4 cellular contexts compared by ENCODE assay signal in the genomic region with DNA sequence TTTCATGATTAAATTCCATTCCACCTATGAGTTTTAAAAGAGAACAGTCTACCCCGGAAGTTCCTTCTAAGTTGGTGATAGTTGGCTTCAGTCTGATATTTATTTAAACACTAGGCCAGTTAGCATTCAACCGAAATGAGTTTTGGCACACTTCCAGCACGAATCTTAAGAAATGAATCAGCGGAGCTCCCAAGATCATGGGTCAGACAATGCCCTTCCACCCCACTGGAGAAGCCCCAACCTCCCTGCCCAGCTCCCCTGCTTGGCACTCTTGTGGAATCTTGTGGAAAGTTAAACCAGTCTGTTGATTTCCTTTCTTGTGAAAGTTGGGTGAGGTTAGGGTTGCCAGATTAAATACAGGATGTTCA.
TF ChIP-seq lines count a peak whose summit lies in the region.

No MANE protein-coding gene starts in this region.

TF ChIP-seq in A549, 52 proteins besides CTCF, POLR2A, EP300 and RAD21 (continues in another document):
- TF ChIP-seq, protein P1, sequence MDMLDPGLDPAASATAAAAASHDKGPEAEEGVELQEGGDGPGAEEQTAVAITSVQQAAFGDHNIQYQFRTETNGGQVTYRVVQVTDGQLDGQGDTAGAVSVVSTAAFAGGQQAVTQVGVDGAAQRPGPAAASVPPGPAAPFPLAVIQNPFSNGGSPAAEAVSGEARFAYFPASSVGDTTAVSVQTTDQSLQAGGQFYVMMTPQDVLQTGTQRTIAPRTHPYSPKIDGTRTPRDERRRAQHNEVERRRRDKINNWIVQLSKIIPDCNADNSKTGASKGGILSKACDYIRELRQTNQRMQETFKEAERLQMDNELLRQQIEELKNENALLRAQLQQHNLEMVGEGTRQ (IDR thresholded peaks at IDR 0.05): no peak
- TF ChIP-seq FOXS1 (CRISPR knock-in tag; IDR thresholded peaks at IDR 0.05): no peak
- TF ChIP-seq, protein P2, sequence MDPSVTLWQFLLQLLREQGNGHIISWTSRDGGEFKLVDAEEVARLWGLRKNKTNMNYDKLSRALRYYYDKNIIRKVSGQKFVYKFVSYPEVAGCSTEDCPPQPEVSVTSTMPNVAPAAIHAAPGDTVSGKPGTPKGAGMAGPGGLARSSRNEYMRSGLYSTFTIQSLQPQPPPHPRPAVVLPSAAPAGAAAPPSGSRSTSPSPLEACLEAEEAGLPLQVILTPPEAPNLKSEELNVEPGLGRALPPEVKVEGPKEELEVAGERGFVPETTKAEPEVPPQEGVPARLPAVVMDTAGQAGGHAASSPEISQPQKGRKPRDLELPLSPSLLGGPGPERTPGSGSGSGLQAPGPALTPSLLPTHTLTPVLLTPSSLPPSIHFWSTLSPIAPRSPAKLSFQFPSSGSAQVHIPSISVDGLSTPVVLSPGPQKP (IDR thresholded peaks at IDR 0.05; ENCODE audit: low read depth, low read length): no peak
- peak; percentile 70 for TF ChIP-seq GATA3 (IDR thresholded peaks at IDR 0.05; ENCODE audit: borderline replicate concordance)
- TF ChIP-seq ESRRA (IDR thresholded peaks at IDR 0.05; ENCODE audit: borderline replicate concordance, low read length): no peak
- TF ChIP-seq CBX2 (IDR thresholded peaks at IDR 0.05; ENCODE audit: borderline replicate concordance, low read depth): no peak
- TF ChIP-seq NFE2L2 (conservative IDR thresholded peaks at IDR 0.05; ENCODE audit: low read length): no peak
- TF ChIP-seq JUNB (IDR thresholded peaks at IDR 0.05): peak; percentile 66
- TF ChIP-seq FOSL2 (IDR thresholded peaks at IDR 0.05): peak; percentile 39
- peak; percentile 73 for TF ChIP-seq FOSL2 (CRISPR knock-in tag; IDR thresholded peaks at IDR 0.05)
- TF ChIP-seq JUN (IDR thresholded peaks at IDR 0.05): peak in 1 of 2 experiments; percentile 87; a peak in 3 of 5 replicates
- no peak for TF ChIP-seq MAFK (IDR thresholded peaks at IDR 0.05; ENCODE audit: partially characterized antibody)
- TF ChIP-seq HOXB5 (CRISPR knock-in tag; IDR thresholded peaks at IDR 0.05): peak; percentile 63; the same call in 1 of the 2 replicates
- TF ChIP-seq, protein P3, sequence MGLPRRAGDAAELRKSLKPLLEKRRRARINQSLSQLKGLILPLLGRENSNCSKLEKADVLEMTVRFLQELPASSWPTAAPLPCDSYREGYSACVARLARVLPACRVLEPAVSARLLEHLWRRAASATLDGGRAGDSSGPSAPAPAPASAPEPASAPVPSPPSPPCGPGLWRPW (IDR thresholded peaks at IDR 0.05): no peak
- TF ChIP-seq, protein P4, sequence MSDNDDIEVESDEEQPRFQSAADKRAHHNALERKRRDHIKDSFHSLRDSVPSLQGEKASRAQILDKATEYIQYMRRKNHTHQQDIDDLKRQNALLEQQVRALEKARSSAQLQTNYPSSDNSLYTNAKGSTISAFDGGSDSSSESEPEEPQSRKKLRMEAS (IDR thresholded peaks at IDR 0.05): peak; percentile 17; the same call in 1 of the 2 replicates

TF ChIP-seq in IMR-90, 13 proteins besides CTCF, POLR2A, EP300 and RAD21:
- no peak for TF ChIP-seq RFX5 (IDR thresholded peaks at IDR 0.05; ENCODE audit: low read depth, low read length)
- TF ChIP-seq, protein P2 (IDR thresholded peaks at IDR 0.05; ENCODE audit: borderline replicate concordance, low read depth, low read length): no peak
- no peak for TF ChIP-seq CEBPB (IDR thresholded peaks at IDR 0.05; ENCODE audit: low read depth, low read length)
- no peak for TF ChIP-seq SMC3 (IDR thresholded peaks at IDR 0.05; ENCODE audit: low read depth, low read length)
- TF ChIP-seq FOS (IDR thresholded peaks at IDR 0.05; ENCODE audit: low read depth, low read length): no peak
- TF ChIP-seq NFE2L2 (IDR thresholded peaks at IDR 0.05; ENCODE audit: low read depth, low read length): no peak
- TF ChIP-seq BHLHE40 (IDR thresholded peaks at IDR 0.05; ENCODE audit: low read depth, low read length): no peak
- TF ChIP-seq MAFK (IDR thresholded peaks at IDR 0.05; ENCODE audit: low read depth, low read length): no peak
- TF ChIP-seq MXI1 (IDR thresholded peaks at IDR 0.05; ENCODE audit: borderline replicate concordance, low read depth, low read length): no peak

TF ChIP-seq in K562, 482 proteins besides CTCF, POLR2A, EP300 and RAD21:
- TF ChIP-seq NFIC (IDR thresholded peaks at IDR 0.05) (peak; percentile 44; the same call in 1 of the 2 replicates), RBM14 (IDR thresholded peaks at IDR 0.05; ENCODE audit: borderline replicate concordance, insufficient read depth, low read depth, low read length) (no peak), ELF4 (CRISPR knock-in tag; IDR thresholded peaks at IDR 0.05) (no peak)

TF ChIP-seq in HepG2, 621 proteins besides CTCF, POLR2A, EP300 and RAD21:
- TF ChIP-seq ZFP90 (CRISPR knock-in tag; IDR thresholded peaks at IDR 0.05; ENCODE audit: borderline replicate concordance) (0 out of 2 replicates have a peak, but pooled peaks have one; percentile 2), ZNF543 (CRISPR knock-in tag; IDR thresholded peaks at IDR 0.05) (0 out of 2 replicates have a peak, but pooled peaks have one; percentile 13), KMT2B (CRISPR knock-in tag; IDR thresholded peaks at IDR 0.05) (peak; percentile 16; the same call in 1 of the 2 replicates), SRSF1 (optimal IDR thresholded peaks at IDR 0.05; ENCODE audit: low read depth, low read length) (no peak), TMF1 (CRISPR knock-in tag; IDR thresholded peaks at IDR 0.05; ENCODE audit: low read depth) (0 out of 2 replicates have a peak, but pooled peaks have one; percentile 43), FOSL2 (CRISPR knock-in tag; IDR thresholded peaks at IDR 0.05) (peak; percentile 7; the same call in 1 of the 2 replicates), POLR2G (IDR thresholded peaks at IDR 0.05; ENCODE audit: low read depth, low read length) (0 out of 2 replicates have a peak, but pooled peaks have one; percentile 15), POLR2AphosphoS5 (IDR thresholded peaks at IDR 0.05; ENCODE audit: low read depth, low read length) (peak; percentile 9; the same call in 1 of the 2 replicates), SP1 (IDR thresholded peaks at IDR 0.05) (no peak), SP1 (CRISPR knock-in tag; IDR thresholded peaks at IDR 0.05) (no peak), ZNF510 (CRISPR knock-in tag; IDR thresholded peaks at IDR 0.05; ENCODE audit: low read depth) (0 out of 2 replicates have a peak, but pooled peaks have one; percentile 22), ZSCAN25 (CRISPR knock-in tag; IDR thresholded peaks at IDR 0.05) (peak; percentile 14; the same call in 1 of the 2 replicates), REPIN1 (CRISPR knock-in tag; IDR thresholded peaks at IDR 0.05; ENCODE audit: borderline replicate concordance, low read depth) (0 out of 2 replicates have a peak, but pooled peaks have one; percentile 4), NFYB (CRISPR knock-in tag; IDR thresholded peaks at IDR 0.05) (no peak)
- TF ChIP-seq, protein P5, sequence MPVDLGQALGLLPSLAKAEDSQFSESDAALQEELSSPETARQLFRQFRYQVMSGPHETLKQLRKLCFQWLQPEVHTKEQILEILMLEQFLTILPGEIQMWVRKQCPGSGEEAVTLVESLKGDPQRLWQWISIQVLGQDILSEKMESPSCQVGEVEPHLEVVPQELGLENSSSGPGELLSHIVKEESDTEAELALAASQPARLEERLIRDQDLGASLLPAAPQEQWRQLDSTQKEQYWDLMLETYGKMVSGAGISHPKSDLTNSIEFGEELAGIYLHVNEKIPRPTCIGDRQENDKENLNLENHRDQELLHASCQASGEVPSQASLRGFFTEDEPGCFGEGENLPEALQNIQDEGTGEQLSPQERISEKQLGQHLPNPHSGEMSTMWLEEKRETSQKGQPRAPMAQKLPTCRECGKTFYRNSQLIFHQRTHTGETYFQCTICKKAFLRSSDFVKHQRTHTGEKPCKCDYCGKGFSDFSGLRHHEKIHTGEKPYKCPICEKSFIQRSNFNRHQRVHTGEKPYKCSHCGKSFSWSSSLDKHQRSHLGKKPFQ (CRISPR knock-in tag; IDR thresholded peaks at IDR 0.05; ENCODE audit: insufficient replicate concordance): peak; percentile 33
- TF ChIP-seq, protein P6, sequence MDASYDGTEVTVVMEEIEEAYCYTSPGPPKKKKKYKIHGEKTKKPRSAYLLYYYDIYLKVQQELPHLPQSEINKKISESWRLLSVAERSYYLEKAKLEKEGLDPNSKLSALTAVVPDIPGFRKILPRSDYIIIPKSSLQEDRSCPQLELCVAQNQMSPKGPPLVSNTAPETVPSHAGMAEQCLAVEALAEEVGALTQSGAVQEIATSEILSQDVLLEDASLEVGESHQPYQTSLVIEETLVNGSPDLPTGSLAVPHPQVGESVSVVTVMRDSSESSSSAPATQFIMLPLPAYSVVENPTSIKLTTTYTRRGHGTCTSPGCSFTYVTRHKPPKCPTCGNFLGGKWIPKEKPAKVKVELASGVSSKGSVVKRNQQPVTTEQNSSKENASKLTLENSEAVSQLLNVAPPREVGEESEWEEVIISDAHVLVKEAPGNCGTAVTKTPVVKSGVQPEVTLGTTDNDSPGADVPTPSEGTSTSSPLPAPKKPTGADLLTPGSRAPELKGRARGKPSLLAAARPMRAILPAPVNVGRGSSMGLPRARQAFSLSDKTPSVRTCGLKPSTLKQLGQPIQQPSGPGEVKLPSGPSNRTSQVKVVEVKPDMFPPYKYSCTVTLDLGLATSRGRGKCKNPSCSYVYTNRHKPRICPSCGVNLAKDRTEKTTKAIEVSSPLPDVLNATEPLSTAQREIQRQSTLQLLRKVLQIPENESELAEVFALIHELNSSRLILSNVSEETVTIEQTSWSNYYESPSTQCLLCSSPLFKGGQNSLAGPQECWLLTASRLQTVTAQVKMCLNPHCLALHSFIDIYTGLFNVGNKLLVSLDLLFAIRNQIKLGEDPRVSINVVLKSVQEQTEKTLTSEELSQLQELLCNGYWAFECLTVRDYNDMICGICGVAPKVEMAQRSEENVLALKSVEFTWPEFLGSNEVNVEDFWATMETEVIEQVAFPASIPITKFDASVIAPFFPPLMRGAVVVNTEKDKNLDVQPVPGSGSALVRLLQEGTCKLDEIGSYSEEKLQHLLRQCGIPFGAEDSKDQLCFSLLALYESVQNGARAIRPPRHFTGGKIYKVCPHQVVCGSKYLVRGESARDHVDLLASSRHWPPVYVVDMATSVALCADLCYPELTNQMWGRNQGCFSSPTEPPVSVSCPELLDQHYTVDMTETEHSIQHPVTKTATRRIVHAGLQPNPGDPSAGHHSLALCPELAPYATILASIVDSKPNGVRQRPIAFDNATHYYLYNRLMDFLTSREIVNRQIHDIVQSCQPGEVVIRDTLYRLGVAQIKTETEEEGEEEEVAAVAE (CRISPR knock-in tag; IDR thresholded peaks at IDR 0.05; ENCODE audit: borderline replicate concordance): 0 out of 2 replicates have a peak, but pooled peaks have one; percentile 13
